13 cellular contexts compared by ENCODE assay signal in genomic region chr6:24664049-24664987, GRCh38. TPM values are rescaled to one million over a fixed set of nuclear protein-coding genes. Genes with fewer than 3 reads are reported as not detected.
DNase-seq lines count a peak whose midpoint lies in the region; ATAC-seq, FAIRE-seq and TF ChIP-seq lines count a peak whose summit lies in the region.
"Had no signal": no experiment of that assay in that cellular context is flagged by ENCODE, and none has a peak within 500 bp of the region (broad histone marks: within the 10 kb centered on the region; RNA-seq: fewer than 3 reads in every experiment).

No MANE protein-coding gene starts in this region.

- no peak for FAIRE-seq in astrocyte (lab: Jason Lieb, UNC)

- H3K27me3 ChIP-seq in astrocyte (ENCODE audit: insufficient read depth, low read length) (no peaks in the 10 kb centered on the region), uterus (no peaks in the 10 kb centered on the region)
- H3K27me3 ChIP-seq in naive thymus-derived CD4-positive, alpha-beta T cell (ENCODE audit: control insufficient read depth in 2 of 2, insufficient read depth in 2 of 2, low read length in 2 of 2) = no peaks in the 10 kb centered on the region
- H3K27me3 ChIP-seq: esophagus muscularis mucosa, SJSA1, upper lobe of left lung had no signal

- H3K4me1 Mint-ChIP-seq in HFFc6 (ENCODE audit: low read depth) (peaks cover 31% of the 10 kb centered on the region), astrocyte (ENCODE audit: low read depth, unreplicated experiment) (peaks cover 3% of the 10 kb centered on the region)
- peaks cover 31 to 90% (median 87%) of the 10 kb centered on the region in 7 donors for H3K4me1 Mint-ChIP-seq in naive thymus-derived CD4-positive, alpha-beta T cell

- TF ChIP-seq CTCF in HFFc6 (IDR thresholded peaks at IDR 0.05) (no peak), astrocyte (IDR thresholded peaks at IDR 0.05; ENCODE audit: insufficient read depth, low read depth, low read length) (no peak), uterus (IDR thresholded peaks at IDR 0.05) (no peak)

- H3K36me3 ChIP-seq in astrocyte (ENCODE audit: insufficient read depth, low read length) (peaks cover 13% of the 10 kb centered on the region), uterus (no peaks in the 10 kb centered on the region)
- peaks cover 0 to 31% (median 0%) of the 10 kb centered on the region in 3 experiments for H3K36me3 ChIP-seq in naive thymus-derived CD4-positive, alpha-beta T cell (ENCODE audit: control insufficient read depth in 2 of 3, insufficient read depth in 3 of 3, low read length in 3 of 3)

- CTCF ChIA-PET in naive thymus-derived CD4-positive, alpha-beta T cell (lab: Charles Lee) = interaction anchor here (0.6 kb wide), 1 partner anchor 103 kb away, joined by 3 read pairs; no protein-coding TSS in a partner anchor

- H4K20me1 ChIP-seq in astrocyte (ENCODE audit: insufficient read depth, low read length) = peaks cover 7% of the 10 kb centered on the region

- H3K27me3 Mint-ChIP-seq in HFFc6 (ENCODE audit: insufficient read depth) = peaks cover 4% of the 10 kb centered on the region
- no peaks in the 10 kb centered on the region for H3K27me3 Mint-ChIP-seq in astrocyte (ENCODE audit: low read depth, unreplicated experiment)
- no peaks in the 10 kb centered on the region for H3K27me3 Mint-ChIP-seq in naive thymus-derived CD4-positive, alpha-beta T cell

- H3K79me2 ChIP-seq in astrocyte (ENCODE audit: insufficient read depth, low read length) = peaks cover 39% of the 10 kb centered on the region

- intact Hi-C loops in naive thymus-derived CD4-positive, alpha-beta T cell (cut with micrococcal nuclease) = no loop called here
- intact Hi-C loops in uterus (cut with DNase I; ENCODE audit: low total_unique reads) = no loop called here

- no peak overlapping the region for H3K27ac ChIP-seq in astrocyte (ENCODE audit: low read depth, low read length)
- H3K27ac ChIP-seq in naive thymus-derived CD4-positive, alpha-beta T cell (ENCODE audit: low read depth, low read length) = no peak overlapping the region
- H3K27ac ChIP-seq in uterus = no peak overlapping the region
- no peak overlapping the region for H3K27ac ChIP-seq in substantia nigra (ENCODE audit: low read depth, low read length, poor library complexity, severe bottlenecking)
- H3K27ac ChIP-seq: esophagus muscularis mucosa, SJSA1 had no signal

- H2AFZ ChIP-seq in astrocyte (ENCODE audit: low read depth, low read length) = no peak overlapping the region

- H3K27ac Mint-ChIP-seq in HFFc6 (no peak overlapping the region), astrocyte (ENCODE audit: unreplicated experiment) (no peak overlapping the region)
- peak overlapping the region in 4 of 9 donors; percentile 0 to 96 (median 26) for H3K27ac Mint-ChIP-seq in naive thymus-derived CD4-positive, alpha-beta T cell

- peak overlapping the region; percentile 97; the same call in 1 of the 2 replicates for H3K4me3 Mint-ChIP-seq in HFFc6
- peak overlapping the region; percentile 56 for H3K4me3 Mint-ChIP-seq in astrocyte (ENCODE audit: unreplicated experiment)
- peak overlapping the region; percentile 18 to 100 (median 97) for H3K4me3 Mint-ChIP-seq in naive thymus-derived CD4-positive, alpha-beta T cell

- H3K9me3 Mint-ChIP-seq in HFFc6 (no peaks in the 10 kb centered on the region), astrocyte (ENCODE audit: unreplicated experiment) (peaks cover 6% of the 10 kb centered on the region)
- H3K9me3 Mint-ChIP-seq in naive thymus-derived CD4-positive, alpha-beta T cell = peaks cover 0 to 4% (median 0%) of the 10 kb centered on the region in 11 donors

- H3K36me3 Mint-ChIP-seq in HFFc6 (ENCODE audit: low read depth) = peaks cover 28% of the 10 kb centered on the region
- peaks cover 18% of the 10 kb centered on the region for H3K36me3 Mint-ChIP-seq in astrocyte (ENCODE audit: low read depth, unreplicated experiment)
- peaks cover 0 to 37% (median 17%) of the 10 kb centered on the region in 5 donors for H3K36me3 Mint-ChIP-seq in naive thymus-derived CD4-positive, alpha-beta T cell

- no peak overlapping the region for H3K9ac ChIP-seq in astrocyte (ENCODE audit: low read length)

- H3K4me3 ChIP-seq in astrocyte (ENCODE audit: insufficient read depth, low read depth, low read length) = no peak overlapping the region
- H3K4me3 ChIP-seq in naive thymus-derived CD4-positive, alpha-beta T cell (ENCODE audit: low read length) = no peak overlapping the region
- no peak overlapping the region for H3K4me3 ChIP-seq in uterus
- H3K4me3 ChIP-seq: SJSA1 had no signal

- no peak overlapping the region for H3K4me2 ChIP-seq in astrocyte (ENCODE audit: low read length)

- POLR2A ChIA-PET in naive thymus-derived CD4-positive, alpha-beta T cell (lab: Charles Lee) = interaction anchor here (1.0 to 3.2 kb wide), 4 partner anchors 9 to 54 kb away, joined by 3 to 38 read pairs (median 10); partner anchors contain the start of gene C6orf62

- no peak for ATAC-seq in naive thymus-derived CD4-positive, alpha-beta T cell
- no peak for ATAC-seq in HG03460 (IDR thresholded peaks at IDR 0.05; ENCODE audit: unreplicated experiment)

- no peak for TF ChIP-seq POLR2A in uterus (IDR thresholded peaks at IDR 0.05)

- H3K9me3 ChIP-seq in astrocyte (ENCODE audit: insufficient read depth, low read depth, low read length) = no peaks in the 10 kb centered on the region
- no peaks in the 10 kb centered on the region for H3K9me3 ChIP-seq in naive thymus-derived CD4-positive, alpha-beta T cell (ENCODE audit: control insufficient read depth in 2 of 3, low read length in 3 of 3)
- H3K9me3 ChIP-seq in uterus = no peaks in the 10 kb centered on the region
- H3K9me3 ChIP-seq: esophagus muscularis mucosa, SJSA1, upper lobe of left lung had no signal

- DNase-seq in CD1c-positive myeloid dendritic cell (ENCODE audit: extremely low spot score) (peak; percentile 14), HFFc6 (no peak), astrocyte (ENCODE audit: low read depth) (no peak), uterus (no peak), substantia nigra (lab: John Stamatoyannopoulos, UW) (no peak), DMS53 treated with DMSO at 0.1 percent for 48 hours (lab: John Stamatoyannopoulos, UW; ENCODE audit: unreplicated experiment) (no peak)
- no peak for DNase-seq in naive thymus-derived CD4-positive, alpha-beta T cell
- DNase-seq: activated CD4-positive, alpha-beta T cell treated with anti-CD3 and anti-CD28 coated beads, Interleukin-2, amount 50 U/mL, for 1 hour; NCI-H446 treated with DMSO at 0.1 percent for 48 hours; upper lobe of left lung had no signal

- H3K4me1 ChIP-seq in astrocyte (ENCODE audit: insufficient read depth, low read length) (peaks cover 9% of the 10 kb centered on the region), uterus (peaks cover 0 to 6% of the 10 kb centered on the region in 2 donors)
- H3K4me1 ChIP-seq in naive thymus-derived CD4-positive, alpha-beta T cell (ENCODE audit: control insufficient read depth in 2 of 2, insufficient read depth in 2 of 2, low read length in 2 of 2) = peaks cover 19 to 27% of the 10 kb centered on the region in 2 donors

RNA-seq across cellular contexts. Expression of gene TDP2, which starts 2.4 kb away (rescaled TPM):
- 10 to 100 TPM; 27.3 to 33.6 (median 30.7) TPM for total RNA-seq in HFFc6 (2021; fragmentation: NEBNext Ultra II Directional; extraction: Animal tissue kit (Norgen Biotek cat#: 25700))
- total RNA-seq in astrocyte = 27.2 and 27.3 TPM in 2 replicates
- total RNA-seq in naive thymus-derived CD4-positive, alpha-beta T cell = 10 to 100 TPM; 38.6 to 69.7 (median 48.2) TPM
- polyA plus RNA-seq in naive thymus-derived CD4-positive, alpha-beta T cell = 10 to 100 TPM; 36.8 to 50.3 TPM
- total RNA-seq in uterus = 10 to 100 TPM; 32.4 to 40.2 (median 36.3) TPM

RNA-seq across cellular contexts. Expression of gene ACOT13, which starts 2.6 kb away (rescaled TPM):
- total RNA-seq in HFFc6 (2021; fragmentation: NEBNext Ultra II Directional; extraction: Animal tissue kit (Norgen Biotek cat#: 25700)) = 10 to 100 TPM; 18.7 to 21.9 (median 19.8) TPM
- total RNA-seq in astrocyte (33.3 and 35.9 TPM in 2 replicates), uterus (1 to 10 TPM; 3.8 to 10.0 (median 4.2) TPM)
- 10 to 100 TPM in 3 of 5 experiments, 1 to 10 TPM in 2; 4.0 to 20.0 (median 12.5) TPM for total RNA-seq in naive thymus-derived CD4-positive, alpha-beta T cell
- 10 to 100 TPM; 12.9 to 13.5 TPM for polyA plus RNA-seq in naive thymus-derived CD4-positive, alpha-beta T cell

RNA-seq across cellular contexts. Expression of gene KIAA0319, which starts 18.3 kb away (rescaled TPM):
- total RNA-seq in HFFc6 (2021; fragmentation: NEBNext Ultra II Directional; extraction: Animal tissue kit (Norgen Biotek cat#: 25700)) = under 1 TPM in 1 of 6 experiments, not detected in 5; 0.05 TPM
- total RNA-seq in astrocyte (0.05 and 0.10 TPM in 2 replicates), uterus (under 1 TPM in 2 of 4 donors, not detected in 2; 0.24 to 0.35 TPM)
- under 1 TPM in 1 of 5 experiments, not detected in 4; 0.05 TPM for total RNA-seq in naive thymus-derived CD4-positive, alpha-beta T cell
- under 1 TPM in 1 of 2 donors, not detected in 1; 0.03 TPM for polyA plus RNA-seq in naive thymus-derived CD4-positive, alpha-beta T cell
- total RNA-seq: SJSA1 had no signal

RNA-seq across cellular contexts. Expression of gene C6orf62, which starts 54.6 kb away (rescaled TPM):
- 100 to 1,000 TPM; 105 to 120 (median 115) TPM for total RNA-seq in HFFc6 (2021; fragmentation: NEBNext Ultra II Directional; extraction: Animal tissue kit (Norgen Biotek cat#: 25700))
- total RNA-seq in astrocyte (162 and 178 TPM in 2 replicates), uterus (10 to 100 TPM; 14.3 to 93.7 (median 59.9) TPM)
- 100 to 1,000 TPM; 115 to 162 (median 135) TPM for total RNA-seq in naive thymus-derived CD4-positive, alpha-beta T cell
- 100 to 1,000 TPM; 102 to 130 TPM for polyA plus RNA-seq in naive thymus-derived CD4-positive, alpha-beta T cell
